ENCODE assay signal across 12 cellular contexts in the genomic region with DNA sequence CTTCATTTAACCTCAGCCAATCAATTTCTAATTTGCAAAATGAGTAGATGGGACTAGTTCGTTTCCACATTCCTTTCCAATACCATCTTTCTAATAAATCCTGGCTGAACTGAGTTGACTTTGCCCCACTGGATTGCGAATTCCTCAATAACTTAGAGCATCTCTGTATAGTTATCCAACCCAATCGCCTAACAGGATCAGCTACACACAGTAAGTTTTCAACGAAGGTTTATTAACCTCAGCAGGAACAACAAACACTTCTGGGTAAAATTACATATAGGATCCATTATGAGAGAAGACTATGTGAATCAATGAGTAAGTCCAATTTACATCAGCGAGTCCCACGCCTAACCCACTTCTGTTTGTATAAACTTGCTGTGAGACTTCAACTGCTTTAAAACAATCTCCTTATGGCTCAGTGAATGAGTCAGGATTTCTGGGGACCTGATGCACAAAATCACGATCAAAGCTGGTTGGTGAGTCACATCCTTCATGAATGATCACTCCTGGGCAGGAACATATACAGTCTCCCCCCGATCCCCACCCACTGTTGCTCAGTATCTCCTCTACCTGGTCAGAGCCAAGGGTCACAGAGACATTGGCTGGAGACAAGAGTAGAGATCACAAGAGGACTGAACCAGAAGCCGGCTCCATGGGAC.
DNase-seq lines count a peak whose midpoint lies in the region; ATAC-seq, FAIRE-seq and TF ChIP-seq lines count a peak whose summit lies in the region.
"Had no signal": no experiment of that assay in that cellular context is flagged by ENCODE, and none has a peak within 500 bp of the region (broad histone marks: within the 10 kb centered on the region; RNA-seq: fewer than 3 reads in every experiment).

No MANE protein-coding gene starts in this region.

- H3K9me3 Mint-ChIP-seq in astrocyte (ENCODE audit: unreplicated experiment): peaks cover 14% of the 10 kb centered on the region

- peaks cover 1% of the 10 kb centered on the region for H3K36me3 Mint-ChIP-seq in astrocyte (ENCODE audit: low read depth, unreplicated experiment)

- H3K4me3 ChIP-seq in AG10803 (ENCODE audit: low read length): no peak overlapping the region
- no peak overlapping the region for H3K4me3 ChIP-seq in astrocyte (ENCODE audit: insufficient read depth, low read depth, low read length)
- no peak overlapping the region for H3K4me3 ChIP-seq in skeletal muscle cell (ENCODE audit: low read depth, low read length)

- no peak overlapping the region for H3K4me3 Mint-ChIP-seq in astrocyte (ENCODE audit: unreplicated experiment)

- no peaks in the 10 kb centered on the region for H4K20me1 ChIP-seq in astrocyte (ENCODE audit: insufficient read depth, low read length)

- no peaks in the 10 kb centered on the region for H3K27me3 ChIP-seq in astrocyte (ENCODE audit: insufficient read depth, low read length)

- ATAC-seq in HG03520 (IDR thresholded peaks at IDR 0.05; ENCODE audit: unreplicated experiment): no peak
- ATAC-seq: left cardiac atrium had no signal

- FAIRE-seq in astrocyte (lab: Jason Lieb, UNC): no peak
- FAIRE-seq: small intestine had no signal

- H3K4me1 Mint-ChIP-seq in astrocyte (ENCODE audit: low read depth, unreplicated experiment): peaks cover 10% of the 10 kb centered on the region

- H3K79me2 ChIP-seq in astrocyte (ENCODE audit: insufficient read depth, low read length): no peaks in the 10 kb centered on the region

- peak overlapping the region; percentile 14 for H3K9ac ChIP-seq in astrocyte (ENCODE audit: low read length)

- DNase-seq in AG10803 (ENCODE audit: low read depth) (peak; percentile 26), EL (peak; percentile 1), astrocyte (ENCODE audit: low read depth) (peak; percentile 79), skeletal muscle cell (ENCODE audit: low read depth) (peak; percentile 36), foreskin melanocyte (no peak), dermis blood vessel endothelial cell (no peak)
- DNase-seq: DMS 273 treated with DMSO at 0.1 percent for 48 hours, Karpas-422, left cardiac atrium, OCI-M1, small intestine had no signal

- H3K27ac Mint-ChIP-seq in astrocyte (ENCODE audit: unreplicated experiment): no peak overlapping the region

- peak overlapping the region; percentile 49 for H3K27ac ChIP-seq in astrocyte (ENCODE audit: low read depth, low read length)

- peaks cover 2% of the 10 kb centered on the region for H3K27me3 Mint-ChIP-seq in astrocyte (ENCODE audit: low read depth, unreplicated experiment)

- peaks cover 8% of the 10 kb centered on the region for H3K4me1 ChIP-seq in astrocyte (ENCODE audit: insufficient read depth, low read length)

- no peaks in the 10 kb centered on the region for H3K36me3 ChIP-seq in astrocyte (ENCODE audit: insufficient read depth, low read length)

- H3K4me2 ChIP-seq in astrocyte (ENCODE audit: low read length): peak overlapping the region; percentile 61

- no peaks in the 10 kb centered on the region for H3K9me3 ChIP-seq in astrocyte (ENCODE audit: insufficient read depth, low read depth, low read length)

- TF ChIP-seq CTCF in AG10803 (conservative IDR thresholded peaks at IDR 0.05; ENCODE audit: low read length) (no peak), astrocyte (IDR thresholded peaks at IDR 0.05; ENCODE audit: insufficient read depth, low read depth, low read length) (no peak)

- H2AFZ ChIP-seq in astrocyte (ENCODE audit: low read depth, low read length): no peak overlapping the region

Comparison
In these comparisons a context has a peak if more than half of its experiments do, and no peak if none do; other contexts are left out.
1. DNase-seq: peak in AG10803 (single experiment), EL (single experiment), astrocyte (single experiment) and skeletal muscle cell (single experiment); none in foreskin melanocyte (single experiment) and dermis blood vessel endothelial cell (single experiment).